ENCODE assay signal across 1 cellular context in the genomic region with DNA sequence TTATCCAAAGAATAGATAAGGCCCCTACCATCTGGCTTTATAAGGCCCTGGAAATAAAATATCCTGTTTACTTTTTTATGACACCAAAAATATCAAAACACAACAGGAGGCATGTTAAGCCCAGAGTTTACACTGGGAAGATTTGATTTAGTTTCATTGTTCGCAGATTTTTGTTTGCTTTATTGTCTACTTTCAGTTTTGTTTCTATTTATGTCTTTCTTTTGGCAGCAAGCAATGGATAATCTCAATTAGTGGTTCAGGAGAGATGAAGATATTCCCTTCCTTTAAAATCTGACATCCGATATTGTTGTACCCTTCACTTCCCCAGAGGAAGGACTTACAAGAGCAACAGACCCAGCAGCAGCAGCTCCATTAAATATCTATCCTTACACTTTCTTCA.
TF ChIP-seq lines count a peak whose summit lies in the region.

No MANE protein-coding gene starts in this region.

TF ChIP-seq in HepG2, 621 proteins besides CTCF, POLR2A, EP300 and RAD21 (continued from another document):
- TF ChIP-seq SMARCC2 (IDR thresholded peaks at IDR 0.05) (no peak), GPN1 (CRISPR knock-in tag; IDR thresholded peaks at IDR 0.05; ENCODE audit: borderline replicate concordance) (no peak), SIN3B (IDR thresholded peaks at IDR 0.05; ENCODE audit: low read length) (no peak), AGO2 (optimal IDR thresholded peaks at IDR 0.05; ENCODE audit: low read depth, low read length) (no peak), KLF13 (CRISPR knock-in tag; IDR thresholded peaks at IDR 0.05) (no peak)
- TF ChIP-seq, protein P1, sequence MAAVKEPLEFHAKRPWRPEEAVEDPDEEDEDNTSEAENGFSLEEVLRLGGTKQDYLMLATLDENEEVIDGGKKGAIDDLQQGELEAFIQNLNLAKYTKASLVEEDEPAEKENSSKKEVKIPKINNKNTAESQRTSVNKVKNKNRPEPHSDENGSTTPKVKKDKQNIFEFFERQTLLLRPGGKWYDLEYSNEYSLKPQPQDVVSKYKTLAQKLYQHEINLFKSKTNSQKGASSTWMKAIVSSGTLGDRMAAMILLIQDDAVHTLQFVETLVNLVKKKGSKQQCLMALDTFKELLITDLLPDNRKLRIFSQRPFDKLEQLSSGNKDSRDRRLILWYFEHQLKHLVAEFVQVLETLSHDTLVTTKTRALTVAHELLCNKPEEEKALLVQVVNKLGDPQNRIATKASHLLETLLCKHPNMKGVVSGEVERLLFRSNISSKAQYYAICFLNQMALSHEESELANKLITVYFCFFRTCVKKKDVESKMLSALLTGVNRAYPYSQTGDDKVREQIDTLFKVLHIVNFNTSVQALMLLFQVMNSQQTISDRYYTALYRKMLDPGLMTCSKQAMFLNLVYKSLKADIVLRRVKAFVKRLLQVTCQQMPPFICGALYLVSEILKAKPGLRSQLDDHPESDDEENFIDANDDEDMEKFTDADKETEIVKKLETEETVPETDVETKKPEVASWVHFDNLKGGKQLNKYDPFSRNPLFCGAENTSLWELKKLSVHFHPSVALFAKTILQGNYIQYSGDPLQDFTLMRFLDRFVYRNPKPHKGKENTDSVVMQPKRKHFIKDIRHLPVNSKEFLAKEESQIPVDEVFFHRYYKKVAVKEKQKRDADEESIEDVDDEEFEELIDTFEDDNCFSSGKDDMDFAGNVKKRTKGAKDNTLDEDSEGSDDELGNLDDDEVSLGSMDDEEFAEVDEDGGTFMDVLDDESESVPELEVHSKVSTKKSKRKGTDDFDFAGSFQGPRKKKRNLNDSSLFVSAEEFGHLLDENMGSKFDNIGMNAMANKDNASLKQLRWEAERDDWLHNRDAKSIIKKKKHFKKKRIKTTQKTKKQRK (IDR thresholded peaks at IDR 0.05; ENCODE audit: low read length) = no peak
TF ChIP-seq in HepG2: peak in this region for 0.
